8 cellular contexts compared by ENCODE assay signal in the genomic region with DNA sequence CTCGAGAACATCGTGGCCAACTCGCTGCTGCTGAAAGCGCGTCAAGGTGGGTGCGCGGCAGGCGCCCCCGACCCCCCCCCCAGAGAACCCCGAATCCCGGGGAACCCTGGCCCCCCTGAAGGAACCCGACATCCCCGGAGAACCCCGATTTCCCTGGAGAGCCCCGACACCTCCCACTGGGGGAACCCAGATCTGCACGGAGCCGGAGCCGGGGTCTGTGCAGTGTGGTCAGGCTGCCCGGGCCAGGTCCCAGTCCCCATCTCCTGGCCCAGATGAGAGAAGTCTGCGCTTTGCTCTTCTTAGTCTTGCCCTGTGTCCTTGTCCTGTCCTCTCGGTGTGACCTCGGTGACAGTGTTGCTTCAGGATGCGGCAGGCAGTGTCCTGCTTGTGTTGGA. TPM values are rescaled to one million over a fixed set of nuclear protein-coding genes. Genes with fewer than 3 reads are reported as not detected.
DNase-seq lines count a peak whose midpoint lies in the region; ATAC-seq and TF ChIP-seq lines count a peak whose summit lies in the region.

No MANE protein-coding gene starts in this region.

- H3K36me3 ChIP-seq in cardiac muscle cell: no peaks in the 10 kb centered on the region

- peak overlapping the region; percentile 91 for H3K27ac ChIP-seq in VCaP
- H3K27ac ChIP-seq in cardiac muscle cell: no peak overlapping the region

- no peak for DNase-seq in cardiac muscle cell (ENCODE audit: low read depth in 1 of 2, low spot score in 1 of 2)
- no peak for DNase-seq in retinal pigment epithelial cell (ENCODE audit: low read depth)
- no peak for DNase-seq in NOMO-1 treated with dmso at 0.1 percent for 144 hours (lab: John Stamatoyannopoulos, UW; ENCODE audit: unreplicated experiment)

- TF ChIP-seq CTCF in VCaP (conservative IDR thresholded peaks at IDR 0.05) (no peak), cardiac muscle cell (IDR thresholded peaks at IDR 0.05; ENCODE audit: low read depth, low read length) (no peak), retinal pigment epithelial cell (conservative IDR thresholded peaks at IDR 0.05; ENCODE audit: low read depth, low read length) (no peak)

- H3K4me3 ChIP-seq in cardiac muscle cell: peak overlapping the region; percentile 86
- H3K4me3 ChIP-seq in retinal pigment epithelial cell (ENCODE audit: low read length): peak overlapping the region; percentile 73

- ATAC-seq in GM21528 (IDR thresholded peaks at IDR 0.05; ENCODE audit: low FRiP score, unreplicated experiment) (peak; percentile 1), HG02610 (IDR thresholded peaks at IDR 0.05; ENCODE audit: unreplicated experiment) (no peak), GM19351 (IDR thresholded peaks at IDR 0.05; ENCODE audit: unreplicated experiment) (no peak), HG03457 (IDR thresholded peaks at IDR 0.05; ENCODE audit: unreplicated experiment) (no peak)

- H3K9me3 ChIP-seq in cardiac muscle cell (ENCODE audit: low read depth): no peaks in the 10 kb centered on the region

- no peaks in the 10 kb centered on the region for H3K27me3 ChIP-seq in cardiac muscle cell

- peaks cover 8% of the 10 kb centered on the region for H3K4me1 ChIP-seq in cardiac muscle cell (ENCODE audit: low read depth)

RNA-seq across cellular contexts. Expression of gene GRK4, which starts 0.7 kb away (rescaled TPM):
- 9.4 and 12.8 TPM in 2 replicates for total RNA-seq in cardiac muscle cell
- 10.0 and 11.1 TPM in 2 replicates for polyA plus RNA-seq in cardiac muscle cell

RNA-seq across cellular contexts. Expression of gene NOP14, which starts 0.9 kb away (rescaled TPM):
- total RNA-seq in cardiac muscle cell: 14.4 and 19.8 TPM in 2 replicates
- polyA plus RNA-seq in cardiac muscle cell: 15.0 and 17.6 TPM in 2 replicates
